ENCODE assay signal across 21 cellular contexts in the genomic region with DNA sequence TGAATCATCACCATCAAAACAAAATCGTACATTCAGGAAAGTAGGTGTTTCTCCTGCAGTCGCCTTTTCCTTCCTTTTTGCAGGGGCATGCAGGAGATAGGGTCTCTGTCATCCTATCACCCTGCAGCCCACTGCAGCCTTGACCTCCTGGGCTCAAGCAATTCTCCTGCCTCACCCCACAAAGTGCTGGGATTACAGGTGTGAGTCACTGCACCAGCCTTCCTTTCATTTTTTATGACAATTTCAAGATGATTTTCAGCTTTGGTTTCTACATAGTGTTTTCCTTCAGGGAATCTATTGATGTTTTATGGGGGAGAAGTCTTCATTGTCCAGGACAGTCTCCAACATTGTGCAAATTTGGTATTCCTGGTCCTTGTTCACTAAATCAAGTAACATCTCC.
DNase-seq lines count a peak whose midpoint lies in the region; ATAC-seq, FAIRE-seq and TF ChIP-seq lines count a peak whose summit lies in the region.
"Had no signal": no experiment of that assay in that cellular context is flagged by ENCODE, and none has a peak within 500 bp of the region (broad histone marks: within the 10 kb centered on the region; RNA-seq: fewer than 3 reads in every experiment).

No MANE protein-coding gene starts in this region.

- in situ Hi-C loops in gastrocnemius medialis (cut with MboI; ENCODE audit: low sequenced_read_pairs in 4 of 4): no loop called here

- no peaks in the 10 kb centered on the region for H3K9me2 ChIP-seq in PC-3 (replicated peaks; ENCODE audit: low read length)

- H4K20me1 ChIP-seq in PC-3 (ENCODE audit: low read length): no peaks in the 10 kb centered on the region

- no TSS peak for BruUV-seq in PC-3 (replicated peaks; lab: Mats Ljungman, UMichigan)

- no peaks in the 10 kb centered on the region for H3K36me3 ChIP-seq in PC-3 (ENCODE audit: low read depth, low read length)
- no peaks in the 10 kb centered on the region for H3K36me3 ChIP-seq in bronchial epithelial cell (ENCODE audit: control insufficient read depth, insufficient read depth, low read length)
- H3K36me3 ChIP-seq in small intestine (ENCODE audit: control insufficient read depth in 2 of 2, insufficient read depth in 2 of 2, low read length in 2 of 2): no peaks in the 10 kb centered on the region
- H3K36me3 ChIP-seq in gastrocnemius medialis: no peaks in the 10 kb centered on the region
- H3K36me3 ChIP-seq: BE2C, HAP-1 had no signal

- H3K4me1 ChIP-seq in PC-3 (ENCODE audit: insufficient read depth, low read length) (peaks cover 29% of the 10 kb centered on the region), small intestine (ENCODE audit: control insufficient read depth in 2 of 2, insufficient read depth in 1 of 2, low read depth in 1 of 2, low read length in 1 of 2) (no peaks in the 10 kb centered on the region), gastrocnemius medialis (no peaks in the 10 kb centered on the region)
- H3K4me1 ChIP-seq: BE2C, HAP-1 had no signal

- CTCF ChIA-PET in PC-3 (lab: Charles Lee): no interaction called here

- no peak overlapping the region for H3K4me2 ChIP-seq in PC-3 (ENCODE audit: low read length)

- H3K4me3 ChIP-seq in PC-3 (ENCODE audit: low read length): no peak overlapping the region
- no peak overlapping the region for H3K4me3 ChIP-seq in bronchial epithelial cell (ENCODE audit: low read depth, low read length)
- H3K4me3 ChIP-seq in small intestine (ENCODE audit: low read depth in 1 of 2, low read length in 2 of 2): no peak overlapping the region
- no peak overlapping the region for H3K4me3 ChIP-seq in coronary artery
- no peak overlapping the region for H3K4me3 ChIP-seq in gastrocnemius medialis
- H3K4me3 ChIP-seq: GM23248, HAP-1 had no signal

- ATAC-seq in PC-3 (peak; percentile 36; the same call in 1 of the 2 replicates), left colon (peak; percentile 47), gastrocnemius medialis (no peak)

- POLR2A ChIA-PET in PC-3 (lab: Charles Lee; ENCODE audit: unreplicated experiment): no interaction called here

- H3F3A ChIP-seq in PC-3 (ENCODE audit: low read length, unreplicated experiment): peaks cover 7% of the 10 kb centered on the region

- H3K27me3 ChIP-seq in PC-3 (ENCODE audit: low read length): no peaks in the 10 kb centered on the region
- no peaks in the 10 kb centered on the region for H3K27me3 ChIP-seq in bronchial epithelial cell (ENCODE audit: control insufficient read depth, insufficient read depth, low read length)
- no peaks in the 10 kb centered on the region for H3K27me3 ChIP-seq in small intestine (ENCODE audit: control insufficient read depth in 2 of 2, insufficient read depth in 2 of 2, low read length in 2 of 2)
- no peaks in the 10 kb centered on the region for H3K27me3 ChIP-seq in gastrocnemius medialis
- H3K27me3 ChIP-seq: BE2C had no signal

- FAIRE-seq in bronchial epithelial cell (lab: Jason Lieb, UNC): no peak
- no peak for FAIRE-seq in small intestine (lab: Jason Lieb, UNC)
- FAIRE-seq: A204.1, D721Med, GM12892, GM18507 had no signal

- H3K27ac ChIP-seq in PC-3 (ENCODE audit: low read length) (no peak overlapping the region), small intestine (ENCODE audit: low read depth in 1 of 2, low read length in 1 of 2) (no peak overlapping the region), coronary artery (no peak overlapping the region), gastrocnemius medialis (no peak overlapping the region)
- H3K27ac ChIP-seq: GM23248 had no signal

- 59 to 71% (median 70%) methylated on average over 2 of the region's 2 CpGs for WGBS in small intestine, 3 donors

- intact Hi-C loops in PC-3 (cut with micrococcal nuclease): no loop called here
- intact Hi-C loops in left colon (cut with DNase I, micrococcal nuclease): no loop called here
- intact Hi-C loops in gastrocnemius medialis (cut with DNase I; ENCODE audit: low total_unique reads): no loop called here

- no peaks in the 10 kb centered on the region for H3K9me3 ChIP-seq in PC-3 (ENCODE audit: low read length)
- no peaks in the 10 kb centered on the region for H3K9me3 ChIP-seq in small intestine (ENCODE audit: control insufficient read depth, low read depth)
- H3K9me3 ChIP-seq in gastrocnemius medialis: no peaks in the 10 kb centered on the region
- H3K9me3 ChIP-seq: BE2C, HAP-1 had no signal

- no peak overlapping the region for H2AFZ ChIP-seq in PC-3 (ENCODE audit: low read length)
- H2AFZ ChIP-seq: GM23248 had no signal

- TF ChIP-seq POLR2A in gastrocnemius medialis (IDR thresholded peaks at IDR 0.05): no peak

- no peak overlapping the region for H3K9ac ChIP-seq in PC-3 (ENCODE audit: low read length)
- H3K9ac ChIP-seq: GM23248 had no signal

- H3K79me2 ChIP-seq in PC-3 (ENCODE audit: low read length): no peaks in the 10 kb centered on the region

- TF ChIP-seq CTCF in PC-3 (conservative IDR thresholded peaks at IDR 0.05; ENCODE audit: low read depth, low read length) (no peak), bronchial epithelial cell (IDR thresholded peaks at IDR 0.05; ENCODE audit: insufficient read depth, low read length, severe bottlenecking) (no peak), coronary artery (IDR thresholded peaks at IDR 0.05) (no peak), gastrocnemius medialis (IDR thresholded peaks at IDR 0.05 in 4 of 5, conservative IDR thresholded peaks at IDR 0.05 in 1 of 5) (no peak)

- peak; percentile 41 for DNase-seq in PC-3
- peak; percentile 28 for DNase-seq in bronchial epithelial cell (ENCODE audit: low read depth)
- no peak for DNase-seq in left colon
- DNase-seq in small intestine: no peak
- no peak for DNase-seq in coronary artery (ENCODE audit: low spot score)
- DNase-seq in NCI-H1092 treated with DMSO at 0.1 percent for 48 hours (lab: John Stamatoyannopoulos, UW): no peak
- DNase-seq in gastrocnemius medialis: no peak
- DNase-seq: ACHN; BE2C; C1 segment of cervical spinal cord; CD4-positive, CD25-positive, alpha-beta regulatory T cell; CD8-positive, alpha-beta memory T cell; COR-L47; DMS79; GDM1; GM23248 had no signal

Comparison
In these comparisons a context has a peak if more than half of its experiments do, and no peak if none do; other contexts are left out.
1. ATAC-seq: peak in PC-3 (single experiment) and left colon (single experiment); none in gastrocnemius medialis (0 of 2).
2. DNase-seq: peak in PC-3 (single experiment) and bronchial epithelial cell (single experiment); none in left colon (0 of 2), small intestine (single experiment), coronary artery (single experiment), NCI-H1092 treated with DMSO at 0.1 percent for 48 hours (single experiment) and gastrocnemius medialis (0 of 2).